In genomic region chr5:100553209-100553608, GRCh38 we compare ENCODE assay signal across 20 cellular contexts.
DNase-seq lines count a peak whose midpoint lies in the region; FAIRE-seq and TF ChIP-seq lines count a peak whose summit lies in the region.
"Had no signal": no experiment of that assay in that cellular context is flagged by ENCODE, and none has a peak within 500 bp of the region (broad histone marks: within the 10 kb centered on the region; RNA-seq: fewer than 3 reads in every experiment).

No MANE protein-coding gene starts in this region.

- H3K9ac ChIP-seq in MM.1S (ENCODE audit: low read length), result no peak overlapping the region
- H3K9ac ChIP-seq: BLaER1 treated with 17β-estradiol and CSF1 and Interleukin-3, amounts not matched to agents 10 nM and 100 nM had no signal

- H3K79me2 ChIP-seq in MM.1S (ENCODE audit: low read length), result peaks cover 17% of the 10 kb centered on the region

- POLR2A ChIA-PET in RWPE1 (lab: Yijun Ruan, JAX; ENCODE audit: low non-redundant PET), result no interaction called here

- no peak overlapping the region for H3K4me2 ChIP-seq in MM.1S (ENCODE audit: low read depth, low read length)
- H3K4me2 ChIP-seq: BLaER1 treated with 17β-estradiol and CSF1 and Interleukin-3, amounts not matched to agents 10 nM and 100 nM; PC-9 had no signal

- no peaks in the 10 kb centered on the region for H3K27me3 ChIP-seq in MM.1S (replicated peaks; ENCODE audit: insufficient read depth, low read length)
- H3K27me3 ChIP-seq: BLaER1 treated with 17β-estradiol and CSF1 and Interleukin-3, amounts not matched to agents 10 nM and 100 nM; MG63 had no signal

- H3K27ac ChIP-seq in MM.1S (ENCODE audit: low read length) (no peak overlapping the region), RWPE1 (no peak overlapping the region)
- H3K27ac ChIP-seq: 22Rv1; BLaER1 treated with 17β-estradiol and CSF1 and Interleukin-3, amounts not matched to agents 10 nM and 100 nM; PC-9 had no signal

- peak; percentile 4 for DNase-seq in GM03348 (ENCODE audit: low spot score)
- DNase-seq in MM.1S, result peak; percentile 5
- DNase-seq in fibroblast of gingiva (ENCODE audit: low read depth), result peak; percentile 23
- no peak for DNase-seq in stimulated activated CD8-positive, alpha-beta memory T cell treated with anti-CD3 and anti-CD28 coated beads, Interleukin-4, amount 100 ng/mL, for 48 hours
- no peak for DNase-seq in RWPE1 (ENCODE audit: low spot score)
- no peak for DNase-seq in NCI-H187 treated with DMSO at 0.1 percent for 48 hours (lab: John Stamatoyannopoulos, UW)
- DNase-seq in medulla oblongata (ENCODE audit: extremely low spot score), result no peak
- DNase-seq: Calu3; CD8-positive, alpha-beta T cell; Karpas-422; MG63; NCI-H1092; NCI-H1436 treated with DMSO at 0.1 percent for 48 hours; NCI-H2029 treated with DMSO at 0.1 percent for 48 hours; NCI-H2171; NCI-H526; PC-9 had no signal

- H3K4me1 ChIP-seq in MM.1S (ENCODE audit: low read length), result peaks cover 20% of the 10 kb centered on the region

- CTCF ChIA-PET in RWPE1 (lab: Yijun Ruan, JAX), result interaction anchor here (0.6 kb wide), 1 partner anchor 297 kb away, joined by 3 read pairs; no protein-coding TSS in a partner anchor

- H2AFZ ChIP-seq in MM.1S (ENCODE audit: low read length), result no peak overlapping the region
- H2AFZ ChIP-seq: PC-9 had no signal

- H4K20me1 ChIP-seq in MM.1S (ENCODE audit: insufficient read depth, low read length), result no peaks in the 10 kb centered on the region
- H4K20me1 ChIP-seq: BLaER1 treated with 17β-estradiol and CSF1 and Interleukin-3, amounts not matched to agents 10 nM and 100 nM had no signal

- no peak for TF ChIP-seq CTCF in MM.1S (IDR thresholded peaks at IDR 0.05; ENCODE audit: low read length)
- no peak for TF ChIP-seq CTCF in RWPE1 (conservative IDR thresholded peaks at IDR 0.05; ENCODE audit: low read depth)

- FAIRE-seq in A204.1 (lab: Jason Lieb, UNC), result peak; percentile 14

- no peak overlapping the region for H3K4me3 ChIP-seq in MM.1S (ENCODE audit: low read length)
- H3K4me3 ChIP-seq: BLaER1 treated with 17β-estradiol and CSF1 and Interleukin-3, amounts not matched to agents 10 nM and 100 nM; MG63; PC-9 had no signal

- no peaks in the 10 kb centered on the region for H3K9me3 ChIP-seq in MM.1S (replicated peaks; ENCODE audit: insufficient read depth, low read length)
- H3K9me3 ChIP-seq: MG63 had no signal

- H3F3A ChIP-seq in MM.1S (ENCODE audit: insufficient read depth, low read length), result peaks cover 15% of the 10 kb centered on the region

- no peaks in the 10 kb centered on the region for H3K9me2 ChIP-seq in MM.1S (replicated peaks; ENCODE audit: insufficient read depth, low read length)

- H3K36me3 ChIP-seq in MM.1S (replicated peaks; ENCODE audit: insufficient read depth, low read length), result no peaks in the 10 kb centered on the region
- H3K36me3 ChIP-seq: BLaER1 treated with 17β-estradiol and CSF1 and Interleukin-3, amounts not matched to agents 10 nM and 100 nM; MG63 had no signal

Comparison
In these comparisons a context has a peak if more than half of its experiments do, and no peak if none do; other contexts are left out.
1. DNase-seq: peak in GM03348 (single experiment), MM.1S (single experiment) and fibroblast of gingiva (single experiment); none in stimulated activated CD8-positive, alpha-beta memory T cell treated with anti-CD3 and anti-CD28 coated beads, Interleukin-4, amount 100 ng/mL, for 48 hours (single experiment), RWPE1 (single experiment), NCI-H187 treated with DMSO at 0.1 percent for 48 hours (single experiment) and medulla oblongata (single experiment).